In the genomic region with DNA sequence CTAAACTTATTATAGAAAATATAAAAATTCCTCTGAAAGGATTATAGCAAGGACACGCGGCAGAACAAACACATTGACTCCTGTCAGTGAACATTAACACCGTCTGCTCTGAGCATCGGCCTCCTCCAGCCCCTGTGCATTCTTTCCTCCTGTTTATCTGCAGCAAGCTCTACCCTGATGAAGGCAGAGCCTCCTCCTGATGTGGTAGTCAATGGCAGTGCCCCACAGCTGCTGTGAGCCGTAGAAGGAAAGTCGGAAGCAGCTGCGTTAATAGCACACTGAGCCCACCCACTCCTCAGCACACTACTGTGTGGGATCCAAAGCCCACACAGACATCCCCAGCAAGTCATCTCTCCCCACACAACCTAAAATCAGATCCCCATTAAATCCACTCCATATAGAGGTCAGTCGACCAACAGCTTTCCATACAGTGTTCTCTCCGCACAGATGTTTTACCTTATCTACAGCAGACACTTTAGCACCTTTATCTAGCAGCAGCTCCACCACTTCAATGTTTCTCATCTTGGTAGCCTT, we compare ENCODE assay signal across 21 cellular contexts. TPM values are rescaled to one million over a fixed set of nuclear protein-coding genes. Genes with fewer than 3 reads are reported as not detected.
DNase-seq lines count a peak whose midpoint lies in the region; ATAC-seq and TF ChIP-seq lines count a peak whose summit lies in the region.
"Had no signal": no experiment of that assay in that cellular context is flagged by ENCODE, and none has a peak within 500 bp of the region (broad histone marks: within the 10 kb centered on the region; RNA-seq: fewer than 3 reads in every experiment).

No MANE protein-coding gene starts in this region.

- peak overlapping the region; percentile 8 for H3K27ac Mint-ChIP-seq in activated naive CD8-positive, alpha-beta T cell
- no peak overlapping the region for H3K27ac Mint-ChIP-seq in activated naive CD8-positive, alpha-beta T cell treated with anti-CD3 and anti-CD28 coated beads, Interleukin-2, amount 50 U/mL, for 24 hours
- H3K27ac Mint-ChIP-seq in T-helper 17 cell = peak overlapping the region; percentile 75
- peak overlapping the region; percentile 13 for H3K27ac Mint-ChIP-seq in neural crest cell (ENCODE audit: unreplicated experiment)
- H3K27ac Mint-ChIP-seq in stimulated activated naive B cell treated with anti-CD40 and anti-IgM and Interleukin-4, amounts not matched to agents 10 μg/mL and 1 μg/mL and 100 μg/mL, for 72 hours = no peak overlapping the region
- H3K27ac Mint-ChIP-seq: natural killer cell treated with Interleukin-12 subunit alpha and Interleukin-12 subunit beta and Interleukin-15 and Interleukin-18, amount 100 ng/mL, for 72 hours; stimulated activated naive CD8-positive, alpha-beta T cell treated with anti-CD3 and anti-CD28 coated beads, Interleukin-15, Interleukin-2, amounts not matched to agents 100 ng/mL and 50 ng/mL, for 24 hours had no signal

- no peaks in the 10 kb centered on the region for H3K9me3 ChIP-seq in T-helper 17 cell (ENCODE audit: control insufficient read depth, low read length, poor library complexity, severe bottlenecking)
- H3K9me3 ChIP-seq: BLaER1, testis had no signal

- H3K4me3 Mint-ChIP-seq in activated naive CD8-positive, alpha-beta T cell = no peak overlapping the region
- H3K4me3 Mint-ChIP-seq in activated naive CD8-positive, alpha-beta T cell treated with anti-CD3 and anti-CD28 coated beads, Interleukin-2, amount 50 U/mL, for 24 hours = no peak overlapping the region
- H3K4me3 Mint-ChIP-seq in T-helper 17 cell = no peak overlapping the region
- no peak overlapping the region for H3K4me3 Mint-ChIP-seq in neural crest cell
- no peak overlapping the region for H3K4me3 Mint-ChIP-seq in stimulated activated naive B cell treated with anti-CD40 and anti-IgM and Interleukin-4, amounts not matched to agents 10 μg/mL and 1 μg/mL and 100 μg/mL, for 72 hours
- H3K4me3 Mint-ChIP-seq: natural killer cell treated with Interleukin-12 subunit alpha and Interleukin-12 subunit beta and Interleukin-15 and Interleukin-18, amount 100 ng/mL, for 72 hours; stimulated activated naive CD8-positive, alpha-beta T cell treated with anti-CD3 and anti-CD28 coated beads, Interleukin-15, Interleukin-2, amounts not matched to agents 100 ng/mL and 50 ng/mL, for 24 hours had no signal

- H3K27me3 Mint-ChIP-seq in activated naive CD8-positive, alpha-beta T cell = no peaks in the 10 kb centered on the region
- H3K27me3 Mint-ChIP-seq in activated naive CD8-positive, alpha-beta T cell treated with anti-CD3 and anti-CD28 coated beads, Interleukin-2, amount 50 U/mL, for 24 hours = no peaks in the 10 kb centered on the region
- H3K27me3 Mint-ChIP-seq in T-helper 17 cell (no peaks in the 10 kb centered on the region), neural crest cell (ENCODE audit: low read depth) (no peaks in the 10 kb centered on the region)
- no peaks in the 10 kb centered on the region for H3K27me3 Mint-ChIP-seq in stimulated activated naive B cell treated with anti-CD40 and anti-IgM and Interleukin-4, amounts not matched to agents 10 μg/mL and 1 μg/mL and 100 μg/mL, for 72 hours
- H3K27me3 Mint-ChIP-seq: natural killer cell treated with Interleukin-12 subunit alpha and Interleukin-12 subunit beta and Interleukin-15 and Interleukin-18, amount 100 ng/mL, for 72 hours; stimulated activated naive CD8-positive, alpha-beta T cell treated with anti-CD3 and anti-CD28 coated beads, Interleukin-15, Interleukin-2, amounts not matched to agents 100 ng/mL and 50 ng/mL, for 24 hours had no signal

- no peak for ATAC-seq in activated naive CD8-positive, alpha-beta T cell treated with anti-CD3 and anti-CD28 coated beads, Interleukin-2, amount 50 U/mL, for 24 hours
- ATAC-seq in HG02610 (IDR thresholded peaks at IDR 0.05; ENCODE audit: unreplicated experiment) = peak; percentile 13
- ATAC-seq in T-helper 17 cell = no peak
- no peak for ATAC-seq in stimulated activated naive B cell treated with anti-CD40 and anti-IgM and Interleukin-4, amounts not matched to agents 10 μg/mL and 1 μg/mL and 100 μg/mL, for 72 hours (replicated peaks)
- ATAC-seq: left colon; natural killer cell treated with Interleukin-12 subunit alpha and Interleukin-12 subunit beta and Interleukin-15 and Interleukin-18, amount 100 ng/mL, for 72 hours had no signal

- TF ChIP-seq CTCF in neural crest cell (conservative IDR thresholded peaks at IDR 0.05) = no peak

- H3K9me3 Mint-ChIP-seq in activated naive CD8-positive, alpha-beta T cell (ENCODE audit: low read depth) = no peaks in the 10 kb centered on the region
- H3K9me3 Mint-ChIP-seq in activated naive CD8-positive, alpha-beta T cell treated with anti-CD3 and anti-CD28 coated beads, Interleukin-2, amount 50 U/mL, for 24 hours = no peaks in the 10 kb centered on the region
- H3K9me3 Mint-ChIP-seq in neural crest cell = no peaks in the 10 kb centered on the region
- no peaks in the 10 kb centered on the region for H3K9me3 Mint-ChIP-seq in stimulated activated naive B cell treated with anti-CD40 and anti-IgM and Interleukin-4, amounts not matched to agents 10 μg/mL and 1 μg/mL and 100 μg/mL, for 72 hours
- H3K9me3 Mint-ChIP-seq: natural killer cell treated with Interleukin-12 subunit alpha and Interleukin-12 subunit beta and Interleukin-15 and Interleukin-18, amount 100 ng/mL, for 72 hours; stimulated activated naive CD8-positive, alpha-beta T cell treated with anti-CD3 and anti-CD28 coated beads, Interleukin-15, Interleukin-2, amounts not matched to agents 100 ng/mL and 50 ng/mL, for 24 hours had no signal

- H3K36me3 Mint-ChIP-seq in activated naive CD8-positive, alpha-beta T cell = peaks cover 21% of the 10 kb centered on the region
- H3K36me3 Mint-ChIP-seq in activated naive CD8-positive, alpha-beta T cell treated with anti-CD3 and anti-CD28 coated beads, Interleukin-2, amount 50 U/mL, for 24 hours (ENCODE audit: low read depth) = peaks cover 29% of the 10 kb centered on the region
- H3K36me3 Mint-ChIP-seq in T-helper 17 cell (ENCODE audit: low read depth) = peaks cover 28% of the 10 kb centered on the region
- peaks cover 11% of the 10 kb centered on the region for H3K36me3 Mint-ChIP-seq in neural crest cell (ENCODE audit: low read depth)
- peaks cover 39 to 46% of the 10 kb centered on the region in 2 donors for H3K36me3 Mint-ChIP-seq in stimulated activated naive B cell treated with anti-CD40 and anti-IgM and Interleukin-4, amounts not matched to agents 10 μg/mL and 1 μg/mL and 100 μg/mL, for 72 hours

- peaks cover 19% of the 10 kb centered on the region for H3K4me1 Mint-ChIP-seq in activated naive CD8-positive, alpha-beta T cell (ENCODE audit: low read depth)
- H3K4me1 Mint-ChIP-seq in activated naive CD8-positive, alpha-beta T cell treated with anti-CD3 and anti-CD28 coated beads, Interleukin-2, amount 50 U/mL, for 24 hours = peaks cover 10% of the 10 kb centered on the region
- H3K4me1 Mint-ChIP-seq in T-helper 17 cell (peaks cover 20% of the 10 kb centered on the region), neural crest cell (no peaks in the 10 kb centered on the region)
- H3K4me1 Mint-ChIP-seq in stimulated activated naive B cell treated with anti-CD40 and anti-IgM and Interleukin-4, amounts not matched to agents 10 μg/mL and 1 μg/mL and 100 μg/mL, for 72 hours = no peaks in the 10 kb centered on the region

- no peak for DNase-seq in activated naive CD8-positive, alpha-beta T cell treated with anti-CD3 and anti-CD28 coated beads, Interleukin-2, amount 50 U/mL, for 24 hours
- DNase-seq in T-helper 17 cell (no peak), neural crest cell (ENCODE audit: low read depth, low spot score) (no peak), cerebellum (ENCODE audit: low spot score) (no peak), NOMO-1 (lab: John Stamatoyannopoulos, UW; ENCODE audit: unreplicated experiment in 2 of 2) (no peak)
- DNase-seq in stimulated activated naive B cell treated with anti-CD40 and anti-IgM and Interleukin-4, amounts not matched to agents 10 μg/mL and 1 μg/mL and 100 μg/mL, for 72 hours = no peak
- DNase-seq: aorta; DMS153; effector CD8-positive, alpha-beta T cell; HCEC 1CT; hypothalamus; left colon; NCI-H1048; NCI-H82; small intestine; testis had no signal

RNA-seq across cellular contexts. Expression of a gene that starts 41.0 kb away (rescaled TPM):
- total RNA-seq in T-helper 17 cell (10 to 100 TPM; 33.2 to 44.5 TPM), neural crest cell (60.3 and 61.1 TPM in 2 replicates), cerebellum (454 TPM)

Comparison
In these comparisons a context has a peak if more than half of its experiments do, and no peak if none do; other contexts are left out.
1. H3K27ac Mint-ChIP-seq: peak in activated naive CD8-positive, alpha-beta T cell (single experiment), T-helper 17 cell (single experiment) and neural crest cell (single experiment); none in activated naive CD8-positive, alpha-beta T cell treated with anti-CD3 and anti-CD28 coated beads, Interleukin-2, amount 50 U/mL, for 24 hours (single experiment) and stimulated activated naive B cell treated with anti-CD40 and anti-IgM and Interleukin-4, amounts not matched to agents 10 μg/mL and 1 μg/mL and 100 μg/mL, for 72 hours (single experiment).